20 cellular contexts compared by ENCODE assay signal in the genomic region with DNA sequence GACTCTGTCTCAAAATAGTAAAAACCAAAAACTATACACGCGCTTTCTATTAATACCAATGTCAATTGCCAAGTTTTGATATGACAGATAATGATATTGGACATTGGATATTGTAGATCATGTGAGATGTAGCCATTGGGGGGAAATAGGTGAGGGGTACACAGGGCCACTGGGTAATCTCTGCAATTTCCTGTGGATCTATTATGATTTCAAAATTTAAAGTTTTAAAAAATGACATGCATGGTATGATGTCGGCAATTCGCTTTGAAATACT.
A peak's percentile ranks its signal among the peaks of the same experiment; 100 is the strongest.
DNase-seq lines count a peak whose midpoint lies in the region; TF ChIP-seq lines count a peak whose summit lies in the region.
"Had no signal": no experiment of that assay in that cellular context is flagged by ENCODE, and none has a peak within 500 bp of the region (broad histone marks: within the 10 kb centered on the region; RNA-seq: fewer than 3 reads in every experiment).

No MANE protein-coding gene starts in this region.

- H4K20me1 ChIP-seq in BLaER1 (no peaks in the 10 kb centered on the region), hepatocyte (ENCODE audit: insufficient read depth, poor library complexity, severe bottlenecking) (no peaks in the 10 kb centered on the region), SK-N-SH (ENCODE audit: insufficient read depth) (no peaks in the 10 kb centered on the region)

- peaks cover 77% of the 10 kb centered on the region for H3K4me1 ChIP-seq in BLaER1
- H3K4me1 ChIP-seq in hepatocyte (ENCODE audit: insufficient read depth) = peaks cover 8% of the 10 kb centered on the region
- peaks cover 18% of the 10 kb centered on the region for H3K4me1 ChIP-seq in skeletal muscle satellite cell (ENCODE audit: control insufficient read depth, insufficient read depth, low read length)
- H3K4me1 ChIP-seq in SK-N-SH (ENCODE audit: control insufficient read depth in 1 of 2, insufficient read depth in 2 of 2, low read depth in 1 of 2, low read length in 1 of 2) = no peaks in the 10 kb centered on the region
- H3K4me1 ChIP-seq: uterus had no signal

- DNase-seq in RWPE1 (ENCODE audit: low spot score) (no peak), hepatocyte (ENCODE audit: low spot score) (no peak), NCI-H1048 (lab: John Stamatoyannopoulos, UW) (no peak), SK-N-SH (no peak), NCI-H1436 treated with DMSO at 0.1 percent for 48 hours (lab: John Stamatoyannopoulos, UW) (no peak)
- DNase-seq in stimulated activated CD4-positive, alpha-beta T cell treated with anti-CD3 and anti-CD28 coated beads, Interleukin-1b, Interleukin-23, amount 100 ng/mL, for 48 hours = no peak
- DNase-seq: activated CD4-positive, alpha-beta T cell treated with anti-CD3 and anti-CD28 coated beads for 36 hours; activated naive CD4-positive, alpha-beta T cell treated with anti-CD3 and anti-CD28 coated beads, Interleukin-2, amount 10 ng/mL, durations not matched to agents 7 days and 5 days; activated T-cell treated with anti-CD3 and anti-CD28 coated beads, Interleukin-2, amount 50 U/mL, for 48 hours; CD4-positive, CD25-positive, alpha-beta regulatory T cell; central memory CD4-positive, alpha-beta T cell; natural killer cell; NCI-H2029; NCI-H345; small intestine; stimulated activated CD4-positive, alpha-beta T cell treated with anti-CD3 and anti-CD28 coated beads, Interleukin-4, amount 100 ng/mL, for 24 hours; uterus had no signal

- CTCF ChIA-PET in RWPE1 (lab: Yijun Ruan, JAX) = interaction anchor here (1.0 kb wide), 1 partner anchor 165 kb away, joined by 3 read pairs; no protein-coding TSS in a partner anchor
- CTCF ChIA-PET in SK-N-SH (lab: Yijun Ruan, JAX) = no interaction called here

- H3K9me2 ChIP-seq in hepatocyte (replicated peaks; ENCODE audit: insufficient read depth) (no peaks in the 10 kb centered on the region), SK-N-SH (no peaks in the 10 kb centered on the region)

- H3K9ac ChIP-seq in BLaER1 (no peak overlapping the region), skeletal muscle satellite cell (ENCODE audit: low read depth, low read length) (no peak overlapping the region), SK-N-SH (no peak overlapping the region)

- H3K4me2 ChIP-seq in BLaER1 = peak overlapping the region; percentile 90
- H3K4me2 ChIP-seq in hepatocyte = peak overlapping the region; percentile 16
- peak overlapping the region; percentile 71 for H3K4me2 ChIP-seq in skeletal muscle satellite cell (ENCODE audit: low read length)
- H3K4me2 ChIP-seq in SK-N-SH = no peak overlapping the region

- H3K9me3 ChIP-seq in BLaER1 (no peaks in the 10 kb centered on the region), hepatocyte (ENCODE audit: low read depth) (no peaks in the 10 kb centered on the region), skeletal muscle satellite cell (replicated peaks; ENCODE audit: low read length) (no peaks in the 10 kb centered on the region), SK-N-SH (no peaks in the 10 kb centered on the region)
- H3K9me3 ChIP-seq: gastroesophageal sphincter, uterus had no signal

- POLR2A ChIA-PET in RWPE1 (lab: Yijun Ruan, JAX; ENCODE audit: low non-redundant PET) = no interaction called here
- POLR2A ChIA-PET in SK-N-SH (lab: Yijun Ruan, JAX) = no interaction called here

- 82% methylated on average over 4 of the region's 4 CpGs for WGBS in hepatocyte (ENCODE audit: low lambda C conversion rate, missing lambda C conversion rate)
- 75% methylated on average over 4 of the region's 4 CpGs for WGBS in SK-N-SH (ENCODE audit: low lambda C conversion rate)

- TF ChIP-seq CTCF in RWPE1 (conservative IDR thresholded peaks at IDR 0.05; ENCODE audit: low read depth) (no peak), hepatocyte (IDR thresholded peaks at IDR 0.05; ENCODE audit: poor library complexity) (no peak), SK-N-SH (IDR thresholded peaks at IDR 0.05) (no peak)

- H3K27ac ChIP-seq in BLaER1 (no peak overlapping the region), RWPE1 (peak overlapping the region; percentile 83), hepatocyte (peak overlapping the region; percentile 35), SK-N-SH (ENCODE audit: low read depth in 2 of 2, low read length in 1 of 2) (no peak overlapping the region)
- H3K27ac ChIP-seq: uterus had no signal

- H3K36me3 ChIP-seq in BLaER1 (no peaks in the 10 kb centered on the region), hepatocyte (replicated peaks; ENCODE audit: insufficient read depth, low read depth) (no peaks in the 10 kb centered on the region), skeletal muscle satellite cell (ENCODE audit: insufficient read depth, low read length) (no peaks in the 10 kb centered on the region), SK-N-SH (replicated peaks in 1 of 2; ENCODE audit: control insufficient read depth in 1 of 2, insufficient read depth in 2 of 2, low read length in 1 of 2) (no peaks in the 10 kb centered on the region)
- H3K36me3 ChIP-seq: gastroesophageal sphincter, uterus had no signal

- H3K79me2 ChIP-seq in hepatocyte (no peaks in the 10 kb centered on the region), SK-N-SH (ENCODE audit: insufficient read depth) (no peaks in the 10 kb centered on the region)

- H3F3A ChIP-seq in SK-N-SH (replicated peaks; ENCODE audit: insufficient read depth) = no peaks in the 10 kb centered on the region

- TF ChIP-seq EP300 in SK-N-SH (IDR thresholded peaks at IDR 0.05; ENCODE audit: borderline replicate concordance in 1 of 2, low read depth in 1 of 2, low read length in 1 of 2) = no peak

- H3K27me3 ChIP-seq in BLaER1 (no peaks in the 10 kb centered on the region), hepatocyte (no peaks in the 10 kb centered on the region), skeletal muscle satellite cell (ENCODE audit: control insufficient read depth, insufficient read depth, low read length) (peaks cover 5% of the 10 kb centered on the region), SK-N-SH (ENCODE audit: insufficient read depth) (no peaks in the 10 kb centered on the region)
- H3K27me3 ChIP-seq: gastroesophageal sphincter, uterus had no signal

- H2AFZ ChIP-seq in hepatocyte (no peak overlapping the region), SK-N-SH (ENCODE audit: low read depth) (no peak overlapping the region)

- H3K4me3 ChIP-seq in BLaER1 (no peak overlapping the region), hepatocyte (no peak overlapping the region), skeletal muscle satellite cell (ENCODE audit: low read length) (no peak overlapping the region), SK-N-SH (ENCODE audit: low read depth in 2 of 2, low read length in 1 of 2) (no peak overlapping the region)
- H3K4me3 ChIP-seq: gastroesophageal sphincter, uterus had no signal

- no peak for TF ChIP-seq RAD21 in SK-N-SH (IDR thresholded peaks at IDR 0.05; ENCODE audit: low read length)

TF ChIP-seq in SK-N-SH, 30 proteins besides CTCF, POLR2A, EP300 and RAD21 (continues in another document):
- TF ChIP-seq NRF1 (IDR thresholded peaks at IDR 0.05; ENCODE audit: low read depth, low read length) = no peak
- TF ChIP-seq MEF2A (IDR thresholded peaks at IDR 0.05; ENCODE audit: borderline replicate concordance, low read depth) = no peak
- TF ChIP-seq RCOR1 (IDR thresholded peaks at IDR 0.05; ENCODE audit: low read length) = no peak
- no peak for TF ChIP-seq JUND (IDR thresholded peaks at IDR 0.05)
- no peak for TF ChIP-seq FOSL2 (IDR thresholded peaks at IDR 0.05; ENCODE audit: borderline replicate concordance, low read depth)
- TF ChIP-seq ELF1 (IDR thresholded peaks at IDR 0.05) = no peak
- TF ChIP-seq TEAD4 (IDR thresholded peaks at IDR 0.05; ENCODE audit: borderline replicate concordance, insufficient read depth) = no peak
- TF ChIP-seq, protein P1, sequence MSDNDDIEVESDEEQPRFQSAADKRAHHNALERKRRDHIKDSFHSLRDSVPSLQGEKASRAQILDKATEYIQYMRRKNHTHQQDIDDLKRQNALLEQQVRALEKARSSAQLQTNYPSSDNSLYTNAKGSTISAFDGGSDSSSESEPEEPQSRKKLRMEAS (IDR thresholded peaks at IDR 0.05; ENCODE audit: low read depth) = no peak
- TF ChIP-seq, protein P2, sequence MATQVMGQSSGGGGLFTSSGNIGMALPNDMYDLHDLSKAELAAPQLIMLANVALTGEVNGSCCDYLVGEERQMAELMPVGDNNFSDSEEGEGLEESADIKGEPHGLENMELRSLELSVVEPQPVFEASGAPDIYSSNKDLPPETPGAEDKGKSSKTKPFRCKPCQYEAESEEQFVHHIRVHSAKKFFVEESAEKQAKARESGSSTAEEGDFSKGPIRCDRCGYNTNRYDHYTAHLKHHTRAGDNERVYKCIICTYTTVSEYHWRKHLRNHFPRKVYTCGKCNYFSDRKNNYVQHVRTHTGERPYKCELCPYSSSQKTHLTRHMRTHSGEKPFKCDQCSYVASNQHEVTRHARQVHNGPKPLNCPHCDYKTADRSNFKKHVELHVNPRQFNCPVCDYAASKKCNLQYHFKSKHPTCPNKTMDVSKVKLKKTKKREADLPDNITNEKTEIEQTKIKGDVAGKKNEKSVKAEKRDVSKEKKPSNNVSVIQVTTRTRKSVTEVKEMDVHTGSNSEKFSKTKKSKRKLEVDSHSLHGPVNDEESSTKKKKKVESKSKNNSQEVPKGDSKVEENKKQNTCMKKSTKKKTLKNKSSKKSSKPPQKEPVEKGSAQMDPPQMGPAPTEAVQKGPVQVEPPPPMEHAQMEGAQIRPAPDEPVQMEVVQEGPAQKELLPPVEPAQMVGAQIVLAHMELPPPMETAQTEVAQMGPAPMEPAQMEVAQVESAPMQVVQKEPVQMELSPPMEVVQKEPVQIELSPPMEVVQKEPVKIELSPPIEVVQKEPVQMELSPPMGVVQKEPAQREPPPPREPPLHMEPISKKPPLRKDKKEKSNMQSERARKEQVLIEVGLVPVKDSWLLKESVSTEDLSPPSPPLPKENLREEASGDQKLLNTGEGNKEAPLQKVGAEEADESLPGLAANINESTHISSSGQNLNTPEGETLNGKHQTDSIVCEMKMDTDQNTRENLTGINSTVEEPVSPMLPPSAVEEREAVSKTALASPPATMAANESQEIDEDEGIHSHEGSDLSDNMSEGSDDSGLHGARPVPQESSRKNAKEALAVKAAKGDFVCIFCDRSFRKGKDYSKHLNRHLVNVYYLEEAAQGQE (IDR thresholded peaks at IDR 0.05; ENCODE audit: low read depth, low read length) = no peak
- TF ChIP-seq TAF1 (IDR thresholded peaks at IDR 0.05; ENCODE audit: borderline replicate concordance, low read depth, low read length) = no peak
- TF ChIP-seq GATA2 (CRISPR knock-in tag; IDR thresholded peaks at IDR 0.05) = no peak
- TF ChIP-seq, protein P3, sequence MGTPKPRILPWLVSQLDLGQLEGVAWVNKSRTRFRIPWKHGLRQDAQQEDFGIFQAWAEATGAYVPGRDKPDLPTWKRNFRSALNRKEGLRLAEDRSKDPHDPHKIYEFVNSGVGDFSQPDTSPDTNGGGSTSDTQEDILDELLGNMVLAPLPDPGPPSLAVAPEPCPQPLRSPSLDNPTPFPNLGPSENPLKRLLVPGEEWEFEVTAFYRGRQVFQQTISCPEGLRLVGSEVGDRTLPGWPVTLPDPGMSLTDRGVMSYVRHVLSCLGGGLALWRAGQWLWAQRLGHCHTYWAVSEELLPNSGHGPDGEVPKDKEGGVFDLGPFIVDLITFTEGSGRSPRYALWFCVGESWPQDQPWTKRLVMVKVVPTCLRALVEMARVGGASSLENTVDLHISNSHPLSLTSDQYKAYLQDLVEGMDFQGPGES (IDR thresholded peaks at IDR 0.05; ENCODE audit: low read depth, low read length) = no peak

Comparison
In these comparisons a context has a peak if more than half of its experiments do, and no peak if none do; other contexts are left out.
1. H3K27ac ChIP-seq: peak in RWPE1 (single experiment) and hepatocyte (single experiment); none in BLaER1 (single experiment) and SK-N-SH (0 of 2).